10 cellular contexts compared by ENCODE assay signal in genomic region chr2:196183172-196183473, GRCh38. TPM values are rescaled to one million over a fixed set of nuclear protein-coding genes. Genes with fewer than 3 reads are reported as not detected.
DNase-seq lines count a peak whose midpoint lies in the region; ATAC-seq and TF ChIP-seq lines count a peak whose summit lies in the region.
"Had no signal": no experiment of that assay in that cellular context is flagged by ENCODE, and none has a peak within 500 bp of the region (broad histone marks: within the 10 kb centered on the region; RNA-seq: fewer than 3 reads in every experiment).

No MANE protein-coding gene starts in this region.

- H3K27me3 Mint-ChIP-seq in CD4-positive, alpha-beta T cell = no peaks in the 10 kb centered on the region
- no peaks in the 10 kb centered on the region for H3K27me3 Mint-ChIP-seq in HFFc6 (ENCODE audit: insufficient read depth)

- H3K27me3 ChIP-seq in CD4-positive, alpha-beta T cell (ENCODE audit: control insufficient read depth, insufficient read depth, low read length) = no peaks in the 10 kb centered on the region
- H3K27me3 ChIP-seq in effector memory CD4-positive, alpha-beta T cell (replicated peaks; ENCODE audit: control insufficient read depth, insufficient read depth, low read length, poor library complexity, severe bottlenecking) = no peaks in the 10 kb centered on the region
- H3K27me3 ChIP-seq in breast epithelium = no peaks in the 10 kb centered on the region
- H3K27me3 ChIP-seq: ascending aorta had no signal

- H3K4me3 ChIP-seq in effector memory CD4-positive, alpha-beta T cell (ENCODE audit: insufficient read depth, low read depth, low read length, poor library complexity, severe bottlenecking) = peak overlapping the region; percentile 17
- H3K4me3 ChIP-seq in breast epithelium = no peak overlapping the region
- H3K4me3 ChIP-seq: ascending aorta had no signal

- H3K27ac Mint-ChIP-seq in CD4-positive, alpha-beta T cell = peak overlapping the region; percentile 94
- no peak overlapping the region for H3K27ac Mint-ChIP-seq in HFFc6

- H3K4me1 ChIP-seq in effector memory CD4-positive, alpha-beta T cell (ENCODE audit: control insufficient read depth, insufficient read depth, low read length, poor library complexity, severe bottlenecking) = peaks cover 53% of the 10 kb centered on the region
- H3K4me1 ChIP-seq in breast epithelium = no peaks in the 10 kb centered on the region
- H3K4me1 ChIP-seq: ascending aorta, parathyroid adenoma had no signal

- H3K36me3 ChIP-seq in KOPT-K1 (ENCODE audit: insufficient read depth, low read length) (no peaks in the 10 kb centered on the region), breast epithelium (no peaks in the 10 kb centered on the region)
- H3K36me3 ChIP-seq in effector memory CD4-positive, alpha-beta T cell (ENCODE audit: control insufficient read depth, insufficient read depth, low read length) = no peaks in the 10 kb centered on the region
- H3K36me3 ChIP-seq: ascending aorta had no signal

- no peaks in the 10 kb centered on the region for H3K9me3 ChIP-seq in CD4-positive, alpha-beta T cell (ENCODE audit: control insufficient read depth, low read length)
- H3K9me3 ChIP-seq in KOPT-K1 (ENCODE audit: insufficient read depth, low read length, poor library complexity, severe bottlenecking) = no peaks in the 10 kb centered on the region
- H3K9me3 ChIP-seq in effector memory CD4-positive, alpha-beta T cell (ENCODE audit: control insufficient read depth, low read length) = no peaks in the 10 kb centered on the region
- H3K9me3 ChIP-seq in breast epithelium = no peaks in the 10 kb centered on the region
- H3K9me3 ChIP-seq: ascending aorta had no signal

- TF ChIP-seq CTCF in CD4-positive, alpha-beta T cell (IDR thresholded peaks at IDR 0.05) = no peak
- TF ChIP-seq CTCF in HFFc6 (IDR thresholded peaks at IDR 0.05) (no peak), breast epithelium (IDR thresholded peaks at IDR 0.05) (no peak)

- no peaks in the 10 kb centered on the region for H3K36me3 Mint-ChIP-seq in CD4-positive, alpha-beta T cell (ENCODE audit: low read depth)
- no peaks in the 10 kb centered on the region for H3K36me3 Mint-ChIP-seq in HFFc6 (ENCODE audit: low read depth)

- H3K27ac ChIP-seq in CD4-positive, alpha-beta T cell (ENCODE audit: low read depth, low read length) = peak overlapping the region; percentile 68
- H3K27ac ChIP-seq in KOPT-K1 (ENCODE audit: low read depth, low read length, poor library complexity, severe bottlenecking) (peak overlapping the region; percentile 95), breast epithelium (peak overlapping the region in 1 of 2 donors; percentile 15)
- peak overlapping the region; percentile 73 for H3K27ac ChIP-seq in effector memory CD4-positive, alpha-beta T cell (ENCODE audit: insufficient read depth, low read length, poor library complexity, severe bottlenecking)
- H3K27ac ChIP-seq: ascending aorta, parathyroid adenoma had no signal

- no peak for DNase-seq in CD4-positive, alpha-beta T cell
- no peak for DNase-seq in effector memory CD4-positive, alpha-beta T cell
- DNase-seq in HFFc6 (no peak), breast epithelium (ENCODE audit: low spot score in 2 of 2) (no peak)
- DNase-seq in stimulated activated CD4-positive, alpha-beta T cell treated with anti-CD3 and anti-CD28 coated beads, Interleukin-4, amount 100 ng/mL, for 1 hour = no peak

- peak overlapping the region; percentile 76 for H3K4me3 Mint-ChIP-seq in CD4-positive, alpha-beta T cell
- no peak overlapping the region for H3K4me3 Mint-ChIP-seq in HFFc6

- no peak for TF ChIP-seq POLR2A in breast epithelium (IDR thresholded peaks at IDR 0.05)

- ATAC-seq in CD4-positive, alpha-beta T cell (ENCODE audit: poor library complexity) = no peak
- ATAC-seq in GM19467 (IDR thresholded peaks at IDR 0.05; ENCODE audit: unreplicated experiment) = peak; percentile 25
- ATAC-seq in GM18861 (IDR thresholded peaks at IDR 0.05; ENCODE audit: unreplicated experiment) = no peak

- intact Hi-C loops in CD4-positive, alpha-beta T cell (cut with DNase I, micrococcal nuclease) = no loop called here
- intact Hi-C loops in breast epithelium (cut with DNase I; ENCODE audit: low total_unique reads) = no loop called here

- H3K4me1 Mint-ChIP-seq in CD4-positive, alpha-beta T cell (ENCODE audit: low read depth) = peaks cover 95% of the 10 kb centered on the region
- no peaks in the 10 kb centered on the region for H3K4me1 Mint-ChIP-seq in HFFc6 (ENCODE audit: low read depth)

- CTCF ChIA-PET in CD4-positive, alpha-beta T cell (lab: Charles Lee) = interaction anchor here (0.6 to 2.3 kb wide), 5 partner anchors 7 to 94 kb away, joined by 3 to 8 read pairs (median 4); no protein-coding TSS in a partner anchor

- H3K9me3 Mint-ChIP-seq in CD4-positive, alpha-beta T cell = peaks cover 4% of the 10 kb centered on the region
- no peaks in the 10 kb centered on the region for H3K9me3 Mint-ChIP-seq in HFFc6

- POLR2A ChIA-PET in CD4-positive, alpha-beta T cell (lab: Charles Lee) = interaction anchor here (0.8 to 6.2 kb wide), 20 partner anchors 8 to 650 kb away, joined by 3 to 85 read pairs (median 5); partner anchors contain the start of gene STK17B

RNA-seq across cellular contexts. Expression of gene STK17B, which starts 11.7 kb away (rescaled TPM):
- 100 to 1,000 TPM; 645 to 648 TPM for total RNA-seq in CD4-positive, alpha-beta T cell
- total RNA-seq in HFFc6 (2021; fragmentation: NEBNext Ultra II Directional; extraction: Animal tissue kit (Norgen Biotek cat#: 25700)) = 10 to 100 TPM; 26.7 to 39.8 (median 32.5) TPM
- total RNA-seq in breast epithelium = 10 to 100 TPM; 51.7 to 85.8 (median 57.7) TPM

Comparison
In these comparisons a context has a peak if more than half of its experiments do, and no peak if none do; other contexts are left out.
1. RNA of gene STK17B, which starts 11.7 kb away (total RNA-seq): 645 to 648 TPM in CD4-positive, alpha-beta T cell; 51.7 to 85.8 TPM in breast epithelium and 26.7 to 39.8 TPM in HFFc6; every median in the first group is over 4 times any median in the second.